In the genomic region with DNA sequence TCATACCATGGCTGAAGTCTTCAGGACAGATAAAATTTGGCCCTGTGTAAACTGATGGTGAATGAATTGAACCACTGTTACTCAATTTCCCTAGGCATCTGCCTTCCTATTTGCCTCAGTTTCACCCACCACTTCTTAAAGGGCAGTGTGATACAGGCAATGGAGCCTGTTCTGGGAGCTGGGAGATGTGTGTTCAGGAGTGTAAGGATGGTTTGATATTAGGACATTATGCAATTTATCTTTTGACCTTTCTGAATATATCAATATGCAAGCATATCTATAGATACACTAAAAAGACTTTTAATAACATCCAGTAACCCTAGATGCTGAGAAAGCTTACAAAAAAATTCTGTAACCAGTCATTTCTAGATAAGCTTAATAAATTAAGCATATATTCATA, we compare ENCODE assay signal across 13 cellular contexts. TPM values are rescaled to one million over a fixed set of nuclear protein-coding genes. Genes with fewer than 3 reads are reported as not detected.
DNase-seq lines count a peak whose midpoint lies in the region; ATAC-seq and TF ChIP-seq lines count a peak whose summit lies in the region.
"Had no signal": no experiment of that assay in that cellular context is flagged by ENCODE, and none has a peak within 500 bp of the region (broad histone marks: within the 10 kb centered on the region; RNA-seq: fewer than 3 reads in every experiment).

No MANE protein-coding gene starts in this region.

- ATAC-seq in GM21723 (IDR thresholded peaks at IDR 0.05; ENCODE audit: unreplicated experiment) (no peak), GM21737 (IDR thresholded peaks at IDR 0.05; ENCODE audit: unreplicated experiment) (no peak)

- DNase-seq in GM23248 = no peak
- no peak for DNase-seq in nephron progenitor cell
- DNase-seq in SW 1271 (lab: John Stamatoyannopoulos, UW) = no peak
- no peak for DNase-seq in NCI-H146 treated with DMSO at 0.1 percent for 48 hours (lab: John Stamatoyannopoulos, UW; ENCODE audit: unreplicated experiment)
- DNase-seq: COR-L47 had no signal

- no peaks in the 10 kb centered on the region for H3F3A ChIP-seq in GM23248 (ENCODE audit: insufficient read depth)

- in situ Hi-C loops in GM23248 (cut with MboI) = loop anchor here (25.0 kb wide), 1 partner anchor 211 kb away; a partner anchor contains a TSS

- H3K4me3 ChIP-seq in BLaER1 (peak overlapping the region; percentile 75), GM23248 (peak overlapping the region; percentile 76)

- H3K9ac ChIP-seq in BLaER1 = no peak overlapping the region
- H3K9ac ChIP-seq in GM23248 = no peak overlapping the region

- no peaks in the 10 kb centered on the region for H3K36me3 Mint-ChIP-seq in nephron progenitor cell (ENCODE audit: low read depth)

- H3K27ac Mint-ChIP-seq in nephron progenitor cell = no peak overlapping the region

- no peaks in the 10 kb centered on the region for H3K36me3 ChIP-seq in BLaER1
- no peaks in the 10 kb centered on the region for H3K36me3 ChIP-seq in GM23248 (ENCODE audit: low read depth)
- H3K36me3 ChIP-seq: ascending aorta, HAP-1 had no signal

- peaks cover 8% of the 10 kb centered on the region for H3K9me3 Mint-ChIP-seq in nephron progenitor cell

- peak overlapping the region; percentile 90; the same call in 1 of the 2 replicates for H2AFZ ChIP-seq in GM23248

- no peaks in the 10 kb centered on the region for H3K79me2 ChIP-seq in GM23248 (ENCODE audit: insufficient read depth)

- H3K27me3 ChIP-seq in BLaER1 = no peaks in the 10 kb centered on the region
- no peaks in the 10 kb centered on the region for H3K27me3 ChIP-seq in GM23248 (replicated peaks; ENCODE audit: insufficient read depth)
- H3K27me3 ChIP-seq: ascending aorta had no signal

- H3K27ac ChIP-seq in BLaER1 = no peak overlapping the region
- H3K27ac ChIP-seq in GM23248 = no peak overlapping the region
- H3K27ac ChIP-seq in cingulate gyrus (ENCODE audit: low read depth, low read length) = peak overlapping the region; percentile 57

- H3K4me1 ChIP-seq in BLaER1 = no peaks in the 10 kb centered on the region
- H3K4me1 ChIP-seq in GM23248 (ENCODE audit: insufficient read depth) = no peaks in the 10 kb centered on the region
- H3K4me1 ChIP-seq: ascending aorta, HAP-1 had no signal

- TF ChIP-seq CTCF in nephron progenitor cell (IDR thresholded peaks at IDR 0.05) = no peak

- peak overlapping the region; percentile 86 for H3K4me3 Mint-ChIP-seq in nephron progenitor cell

- H3K27me3 Mint-ChIP-seq in nephron progenitor cell (ENCODE audit: low read depth, poor library complexity) = peaks cover 49% of the 10 kb centered on the region

- H4K20me1 ChIP-seq in BLaER1 (no peaks in the 10 kb centered on the region), GM23248 (ENCODE audit: insufficient read depth) (no peaks in the 10 kb centered on the region)

- 0 out of 2 replicates have a peak overlapping the region, but pooled peaks have one; percentile 46 for H3K4me2 ChIP-seq in BLaER1
- H3K4me2 ChIP-seq in GM23248 (ENCODE audit: unreplicated experiment) = no peak overlapping the region

- H3K4me1 Mint-ChIP-seq in nephron progenitor cell = peaks cover 5% of the 10 kb centered on the region

- no peaks in the 10 kb centered on the region for H3K9me2 ChIP-seq in GM23248 (ENCODE audit: insufficient read depth)

- no peaks in the 10 kb centered on the region for H3K9me3 ChIP-seq in BLaER1
- no peaks in the 10 kb centered on the region for H3K9me3 ChIP-seq in GM23248 (ENCODE audit: low read depth)
- H3K9me3 ChIP-seq: ascending aorta had no signal

RNA-seq across cellular contexts. Expression of a gene that starts 14.6 kb away (rescaled TPM):
- total RNA-seq in GM23248 (2014; rRNA removed; shearing (Covaris generic)) = not detected in 2 replicates
- not detected in 2 replicates for polyA plus RNA-seq in GM23248 (2016; fragmentation: Nextera tagmentation; extraction: Ambion mirVana)
- total RNA-seq: activated CD8-positive, alpha-beta memory T cell treated with anti-CD3 and anti-CD28 coated beads for 36 hours; ascending aorta had no signal
- polyA plus RNA-seq: esophagus had no signal

RNA-seq across cellular contexts. Expression of a gene that starts 54.9 kb away (rescaled TPM):
- not detected in 2 replicates for total RNA-seq in GM23248 (2014; rRNA removed; shearing (Covaris generic))
- not detected in 2 replicates for polyA plus RNA-seq in GM23248 (2016; fragmentation: Nextera tagmentation; extraction: Ambion mirVana)
- total RNA-seq: activated CD8-positive, alpha-beta memory T cell treated with anti-CD3 and anti-CD28 coated beads for 36 hours had no signal
